Comparison of ENCODE assay signal across 9 cellular contexts in the genomic region with DNA sequence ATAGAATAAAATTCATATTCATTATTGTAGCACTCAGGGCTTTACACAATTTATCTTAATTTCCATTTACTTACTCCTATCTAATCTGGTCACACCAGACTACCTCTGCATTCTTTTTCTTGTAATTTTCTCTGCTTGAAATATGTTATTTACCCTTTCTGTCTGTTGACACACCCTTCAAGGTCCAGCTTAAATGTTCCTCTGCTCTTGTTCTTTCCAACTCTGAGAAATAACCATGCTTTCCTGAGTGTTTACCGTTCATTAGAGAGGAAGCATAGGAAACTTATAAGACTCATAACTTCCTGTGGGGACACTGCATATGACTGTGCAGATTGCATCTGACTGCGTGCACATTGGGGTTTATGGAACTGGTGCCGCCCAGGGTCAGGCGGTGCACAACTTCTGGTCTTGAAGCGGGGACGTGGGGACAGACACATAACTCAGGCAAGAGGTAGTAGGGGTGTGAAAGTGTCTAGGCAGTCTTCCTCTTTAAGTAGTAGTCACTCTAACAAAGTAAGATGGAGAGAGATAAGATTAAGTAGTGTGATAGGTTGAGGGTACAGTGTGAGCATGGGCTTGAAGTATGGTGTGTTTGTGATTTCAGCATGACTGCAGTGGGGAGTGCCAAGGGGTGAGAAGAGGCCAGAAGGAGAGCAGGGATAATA. TPM values are rescaled to one million over a fixed set of nuclear protein-coding genes. Genes with fewer than 3 reads are reported as not detected.
DNase-seq lines count a peak whose midpoint lies in the region; ATAC-seq and TF ChIP-seq lines count a peak whose summit lies in the region.
"Had no signal": no experiment of that assay in that cellular context is flagged by ENCODE, and none has a peak within 500 bp of the region (broad histone marks: within the 10 kb centered on the region; RNA-seq: fewer than 3 reads in every experiment).

No MANE protein-coding gene starts in this region.

- H3K9me2 ChIP-seq in OCI-LY7 (ENCODE audit: insufficient read depth, low read length) (no peaks in the 10 kb centered on the region), GM23248 (ENCODE audit: insufficient read depth) (no peaks in the 10 kb centered on the region)

- 37 to 54% methylated on average over 6 of the region's 6 CpGs for WGBS in transverse colon (ENCODE audit: low coverage in 1 of 2), 2 donors
- WGBS in GM23248 (ENCODE audit: low coverage in 1 of 2, low lambda C conversion rate in 2 of 2, missing lambda C conversion rate in 2 of 2), 2 experiments, result 67% methylated on average over 6 of the region's 6 CpGs

- ATAC-seq in naive thymus-derived CD4-positive, alpha-beta T cell, result peak; percentile 94

- H3K9ac ChIP-seq in GM23248, result no peak overlapping the region

- in situ Hi-C loops in transverse colon (cut with MboI; ENCODE audit: low pct_ligation_motif_present in 1 of 4, low pct_unique_long_range_greater_than_20kb in 1 of 4, low sequenced_read_pairs in 3 of 4) (loop anchor here in 2 of 4 donors (5.0 to 10.0 kb wide), 3 partner anchors 55 to 133 kb away; partner anchors contain the start of gene SLC2A3 (in 2 of the 2)), GM23248 (cut with MboI) (loop anchor here (10.0 kb wide), 1 partner anchor 135 kb away; no protein-coding TSS in a partner anchor)

- no peaks in the 10 kb centered on the region for H3K27me3 Mint-ChIP-seq in naive thymus-derived CD4-positive, alpha-beta T cell

- TF ChIP-seq CTCF in GM12864 (IDR thresholded peaks at IDR 0.05; ENCODE audit: low read depth, low read length, missing control alignments), result no peak
- TF ChIP-seq CTCF in OCI-LY7 (conservative IDR thresholded peaks at IDR 0.05; ENCODE audit: low read length), result no peak
- no peak for TF ChIP-seq CTCF in transverse colon (IDR thresholded peaks at IDR 0.05)

- H3K4me2 ChIP-seq in OCI-LY7 (ENCODE audit: low read length) (no peak overlapping the region), GM23248 (ENCODE audit: unreplicated experiment) (no peak overlapping the region)

- H3K27me3 ChIP-seq in naive thymus-derived CD4-positive, alpha-beta T cell (ENCODE audit: control insufficient read depth in 2 of 2, insufficient read depth in 2 of 2, low read length in 2 of 2), result no peaks in the 10 kb centered on the region
- H3K27me3 ChIP-seq in transverse colon, result no peaks in the 10 kb centered on the region
- H3K27me3 ChIP-seq in GM23248 (replicated peaks; ENCODE audit: insufficient read depth), result no peaks in the 10 kb centered on the region
- H3K27me3 ChIP-seq: ascending aorta had no signal

- H4K20me1 ChIP-seq in OCI-LY7 (ENCODE audit: insufficient read depth, low read length), result no peaks in the 10 kb centered on the region
- H4K20me1 ChIP-seq in GM23248 (ENCODE audit: insufficient read depth), result no peaks in the 10 kb centered on the region

- H3F3A ChIP-seq in GM23248 (ENCODE audit: insufficient read depth), result peaks cover 9% of the 10 kb centered on the region; the same call in 1 of the 2 replicates

- H3K79me2 ChIP-seq in OCI-LY7 (ENCODE audit: insufficient read depth, low read depth, low read length), result no peaks in the 10 kb centered on the region
- no peaks in the 10 kb centered on the region for H3K79me2 ChIP-seq in GM23248 (ENCODE audit: insufficient read depth)

- TF ChIP-seq POLR2A in transverse colon (IDR thresholded peaks at IDR 0.05), result peak; percentile 20

- H3K36me3 Mint-ChIP-seq in naive thymus-derived CD4-positive, alpha-beta T cell, result peaks cover 0 to 3% (median 0%) of the 10 kb centered on the region in 5 donors

- intact Hi-C loops in OCI-LY7 (cut with micrococcal nuclease; ENCODE audit: unreplicated experiment), result no loop called here
- intact Hi-C loops in naive thymus-derived CD4-positive, alpha-beta T cell (cut with micrococcal nuclease), result loop anchor here (1.0 kb wide), 4 partner anchors 19 to 54 kb away; partner anchors contain the start of gene SLC2A3 (in 1 of the 2)
- intact Hi-C loops in transverse colon (cut with DNase I; ENCODE audit: low total_unique reads), result loop anchor here (5.0 kb wide), 1 partner anchor 128 kb away; no protein-coding TSS in a partner anchor

- no peaks in the 10 kb centered on the region for H3K36me3 ChIP-seq in OCI-LY7 (ENCODE audit: insufficient read depth, low read length)
- H3K36me3 ChIP-seq in naive thymus-derived CD4-positive, alpha-beta T cell (ENCODE audit: control insufficient read depth in 2 of 3, insufficient read depth in 3 of 3, low read length in 3 of 3), result no peaks in the 10 kb centered on the region
- H3K36me3 ChIP-seq in transverse colon, result no peaks in the 10 kb centered on the region
- no peaks in the 10 kb centered on the region for H3K36me3 ChIP-seq in GM23248 (ENCODE audit: low read depth)
- H3K36me3 ChIP-seq: ascending aorta had no signal

- peaks cover 0 to 3% (median 0%) of the 10 kb centered on the region in 11 donors for H3K9me3 Mint-ChIP-seq in naive thymus-derived CD4-positive, alpha-beta T cell

- TF ChIP-seq EP300 in transverse colon (IDR thresholded peaks at IDR 0.05; ENCODE audit: low read depth), result no peak

- CTCF ChIA-PET in OCI-LY7 (lab: Charles Lee; ENCODE audit: unreplicated experiment), result no interaction called here
- CTCF ChIA-PET in naive thymus-derived CD4-positive, alpha-beta T cell (lab: Charles Lee), result interaction anchor here (0.9 to 1.7 kb wide), 4 partner anchors 31 to 57 kb away, joined by 3 to 8 read pairs (median 4); partner anchors contain the start of gene SLC2A3

- H3K27ac Mint-ChIP-seq in naive thymus-derived CD4-positive, alpha-beta T cell, result peak overlapping the region; percentile 71 to 92 (median 87)

- peak overlapping the region; percentile 61 to 85 (median 72) for H3K4me3 Mint-ChIP-seq in naive thymus-derived CD4-positive, alpha-beta T cell

- H3K27ac ChIP-seq in OCI-LY7 (ENCODE audit: low read depth, low read length, poor library complexity, severe bottlenecking) (no peak overlapping the region), transverse colon (peak overlapping the region in 1 of 4 donors; percentile 46), GM23248 (no peak overlapping the region)
- no peak overlapping the region for H3K27ac ChIP-seq in naive thymus-derived CD4-positive, alpha-beta T cell (ENCODE audit: low read depth, low read length)
- H3K27ac ChIP-seq: ascending aorta had no signal

- no peak overlapping the region for H3K4me3 ChIP-seq in GM12864 (ENCODE audit: low read depth, low read length)
- H3K4me3 ChIP-seq in OCI-LY7 (ENCODE audit: low read depth, low read length, poor library complexity, severe bottlenecking), result no peak overlapping the region
- H3K4me3 ChIP-seq in naive thymus-derived CD4-positive, alpha-beta T cell (ENCODE audit: low read length), result no peak overlapping the region
- H3K4me3 ChIP-seq in transverse colon, result no peak overlapping the region
- no peak overlapping the region for H3K4me3 ChIP-seq in GM23248
- H3K4me3 ChIP-seq: ascending aorta had no signal

- H2AFZ ChIP-seq in OCI-LY7 (ENCODE audit: low read length), result peak overlapping the region; percentile 34; the same call in 1 of the 2 replicates
- no peak overlapping the region for H2AFZ ChIP-seq in GM23248

- peaks cover 11% of the 10 kb centered on the region for H3K4me1 ChIP-seq in OCI-LY7 (ENCODE audit: insufficient read depth, low read length, poor library complexity, severe bottlenecking)
- H3K4me1 ChIP-seq in naive thymus-derived CD4-positive, alpha-beta T cell (ENCODE audit: control insufficient read depth in 2 of 2, insufficient read depth in 2 of 2, low read length in 2 of 2), result peaks cover 19 to 20% of the 10 kb centered on the region in 2 donors
- no peaks in the 10 kb centered on the region for H3K4me1 ChIP-seq in transverse colon
- H3K4me1 ChIP-seq in GM23248 (ENCODE audit: insufficient read depth), result peaks cover 12% of the 10 kb centered on the region
- H3K4me1 ChIP-seq: ascending aorta had no signal

- peak; percentile 16 for DNase-seq in GM12864 (ENCODE audit: low read depth)
- no peak for DNase-seq in OCI-LY7 (ENCODE audit: low spot score)
- peak; percentile 42 for DNase-seq in activated gamma-delta T cell treated with anti-CD3 and anti-CD28 coated beads, Interleukin-2, amount 50 U/mL, for 16 hours (ENCODE audit: low read depth)
- peak; percentile 22 to 73 (median 27) for DNase-seq in naive thymus-derived CD4-positive, alpha-beta T cell
- peak; percentile 21 for DNase-seq in transverse colon
- no peak for DNase-seq in GM23248
- DNase-seq in NCI-H1048 (lab: John Stamatoyannopoulos, UW), result no peak
- no peak for DNase-seq in cerebellar nuclear complex (lab: John Stamatoyannopoulos, UW)

- peaks cover 18 to 53% (median 24%) of the 10 kb centered on the region in 7 donors for H3K4me1 Mint-ChIP-seq in naive thymus-derived CD4-positive, alpha-beta T cell

- POLR2A ChIA-PET in OCI-LY7 (lab: Charles Lee), result interaction anchor here (1.4 kb wide), 1 partner anchor 12 kb away, joined by 4 read pairs; no protein-coding TSS in a partner anchor
- POLR2A ChIA-PET in naive thymus-derived CD4-positive, alpha-beta T cell (lab: Charles Lee), result interaction anchor here (0.5 to 1.4 kb wide), 6 partner anchors 19 to 1556 kb away, joined by 3 to 8 read pairs (median 3); partner anchors contain the start of gene SLC2A3

- BruUV-seq in OCI-LY7 (replicated peaks; lab: Mats Ljungman, UMichigan), result no TSS peak

- H3K9me3 ChIP-seq in OCI-LY7 (ENCODE audit: low read length), result no peaks in the 10 kb centered on the region
- no peaks in the 10 kb centered on the region for H3K9me3 ChIP-seq in naive thymus-derived CD4-positive, alpha-beta T cell (ENCODE audit: control insufficient read depth in 2 of 3, low read length in 3 of 3)
- H3K9me3 ChIP-seq in transverse colon, result no peaks in the 10 kb centered on the region
- no peaks in the 10 kb centered on the region for H3K9me3 ChIP-seq in GM23248 (ENCODE audit: low read depth)
- H3K9me3 ChIP-seq: ascending aorta had no signal

RNA-seq across cellular contexts. Expression of gene FOXJ2, which starts 42.6 kb away (rescaled TPM):
- 4.1 and 5.7 TPM in 2 replicates for total RNA-seq in OCI-LY7 (2014; rRNA removed; shearing (Covaris generic))
- 9.3 and 9.9 TPM in 2 replicates for total RNA-seq in OCI-LY7 (2022)
- total RNA-seq in naive thymus-derived CD4-positive, alpha-beta T cell, result 10 to 100 TPM; 19.8 to 30.2 (median 28.9) TPM
- 10 to 100 TPM; 11.2 to 15.5 TPM for polyA plus RNA-seq in naive thymus-derived CD4-positive, alpha-beta T cell
- 10 to 100 TPM; 11.6 to 15.7 (median 12.5) TPM for total RNA-seq in transverse colon
- 8.2 and 11.0 TPM in 2 replicates for total RNA-seq in GM23248 (2014; rRNA removed; shearing (Covaris generic))
- polyA plus RNA-seq in GM23248 (2016; fragmentation: Nextera tagmentation; extraction: Ambion mirVana), result 10.5 and 11.6 TPM in 2 replicates

RNA-seq across cellular contexts. Expression of gene SLC2A3, which starts 54.0 kb away (rescaled TPM):
- total RNA-seq in OCI-LY7 (2014; rRNA removed; shearing (Covaris generic)), result 3.7 and 3.9 TPM in 2 replicates
- total RNA-seq in OCI-LY7 (2022) (16.3 and 17.9 TPM in 2 replicates), transverse colon (10 to 100 TPM in 1 of 4 donors, 1 to 10 TPM in 2, under 1 TPM in 1; 0.80 to 10.2 (median 8.1) TPM)
- total RNA-seq in naive thymus-derived CD4-positive, alpha-beta T cell, result 100 to 1,000 TPM; 110 to 830 (median 488) TPM
- 100 to 1,000 TPM in 1 of 2 donors, 10 to 100 TPM in 1; 61.9 to 126 TPM for polyA plus RNA-seq in naive thymus-derived CD4-positive, alpha-beta T cell
- 72.5 and 73.7 TPM in 2 replicates for total RNA-seq in GM23248 (2014; rRNA removed; shearing (Covaris generic))
- polyA plus RNA-seq in GM23248 (2016; fragmentation: Nextera tagmentation; extraction: Ambion mirVana), result 71.5 and 71.8 TPM in 2 replicates

Comparison
In these comparisons a context has a peak if more than half of its experiments do, and no peak if none do; other contexts are left out.
1. DNase-seq: peak in GM12864 (single experiment), activated gamma-delta T cell treated with anti-CD3 and anti-CD28 coated beads, Interleukin-2, amount 50 U/mL, for 16 hours (single experiment), naive thymus-derived CD4-positive, alpha-beta T cell (9 of 9) and transverse colon (single experiment); none in OCI-LY7 (single experiment), GM23248 (single experiment), NCI-H1048 (single experiment) and cerebellar nuclear complex (0 of 2).